13 cellular contexts compared by ENCODE assay signal in the genomic region with DNA sequence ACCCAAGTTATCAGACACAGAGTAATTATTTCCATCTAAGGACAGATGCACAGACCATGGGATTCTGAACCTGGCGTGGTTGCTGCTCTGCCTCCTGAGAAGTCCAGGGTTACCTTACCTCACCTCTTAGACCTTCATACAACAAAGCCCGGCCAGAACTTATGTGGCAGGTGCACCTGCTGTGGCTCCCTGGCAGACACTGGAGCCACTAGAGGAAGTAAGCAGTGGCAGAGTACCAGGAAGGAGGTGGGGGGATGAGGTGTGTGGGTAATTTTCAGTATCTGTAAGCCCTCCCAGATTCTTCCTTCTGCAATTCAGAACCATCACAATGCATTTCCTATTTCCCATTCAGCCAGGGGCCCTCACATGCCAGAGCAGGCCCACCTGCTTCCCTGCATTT.
A peak's percentile ranks its signal among the peaks of the same experiment; 100 is the strongest.
DNase-seq lines count a peak whose midpoint lies in the region; ATAC-seq and TF ChIP-seq lines count a peak whose summit lies in the region.
"Had no signal": no experiment of that assay in that cellular context is flagged by ENCODE, and none has a peak within 500 bp of the region (broad histone marks: within the 10 kb centered on the region; RNA-seq: fewer than 3 reads in every experiment).

No MANE protein-coding gene starts in this region.

- no peak overlapping the region; the same call in 1 of the 2 replicates for H3K4me2 ChIP-seq in DND-41 (ENCODE audit: insufficient read depth, low read length)

- H3K4me1 ChIP-seq in DND-41 (ENCODE audit: insufficient read depth, low read length) (peaks cover 42% of the 10 kb centered on the region), right atrium auricular region (peaks cover 0 to 24% of the 10 kb centered on the region in 2 donors)

- no peak overlapping the region for H3K4me3 ChIP-seq in DND-41 (ENCODE audit: low read depth in 1 of 2, low read length in 2 of 2)
- no peak overlapping the region for H3K4me3 ChIP-seq in right atrium auricular region
- H3K4me3 ChIP-seq: SJCRH30 had no signal

- no peaks in the 10 kb centered on the region for H3K27me3 ChIP-seq in DND-41 (ENCODE audit: insufficient read depth, low read length, poor library complexity)
- H3K27me3 ChIP-seq in right atrium auricular region: no peaks in the 10 kb centered on the region
- H3K27me3 ChIP-seq: SJCRH30 had no signal

- no peak overlapping the region for H2AFZ ChIP-seq in DND-41 (ENCODE audit: low read depth, low read length)

- H3K27ac ChIP-seq in DND-41 (ENCODE audit: low read length) (no peak overlapping the region), right atrium auricular region (no peak overlapping the region)
- H3K27ac ChIP-seq: 22Rv1, SJCRH30 had no signal

- H3K9me3 ChIP-seq in DND-41 (ENCODE audit: insufficient read depth, low read length, severe bottlenecking) (no peaks in the 10 kb centered on the region), right atrium auricular region (no peaks in the 10 kb centered on the region)
- H3K9me3 ChIP-seq: heart right ventricle, SJCRH30 had no signal

- H3K79me2 ChIP-seq in DND-41 (ENCODE audit: insufficient read depth, low read length): peaks cover 4% of the 10 kb centered on the region

- H3K27me3 Mint-ChIP-seq in activated T-helper 17 cell treated with anti-CD3 and anti-CD28 coated beads, Interleukin-2, amount 50 U/mL, for 72 hours: no peaks in the 10 kb centered on the region
- H3K27me3 Mint-ChIP-seq in naive B cell: no peaks in the 10 kb centered on the region

- H3K36me3 ChIP-seq in DND-41 (ENCODE audit: insufficient read depth, low read length) (no peaks in the 10 kb centered on the region; the same call in 1 of the 2 replicates), right atrium auricular region (no peaks in the 10 kb centered on the region)
- H3K36me3 ChIP-seq: heart right ventricle, SJCRH30 had no signal

- peak overlapping the region; percentile 54 for H3K27ac Mint-ChIP-seq in activated T-helper 17 cell treated with anti-CD3 and anti-CD28 coated beads, Interleukin-2, amount 50 U/mL, for 72 hours
- peak overlapping the region in 5 of 6 donors; percentile 6 to 55 (median 35) for H3K27ac Mint-ChIP-seq in naive B cell
- H3K27ac Mint-ChIP-seq: endodermal cell had no signal

- peak overlapping the region; percentile 95 for H3K4me3 Mint-ChIP-seq in activated T-helper 17 cell treated with anti-CD3 and anti-CD28 coated beads, Interleukin-2, amount 50 U/mL, for 72 hours
- H3K4me3 Mint-ChIP-seq in naive B cell: peak overlapping the region in 7 of 8 donors; percentile 7 to 98 (median 71)
- H3K4me3 Mint-ChIP-seq: endodermal cell had no signal

- ATAC-seq in DND-41 (ENCODE audit: insufficient read depth, low read depth) (no peak), naive B cell (ENCODE audit: low read depth in 2 of 2) (no peak), GM18517 (IDR thresholded peaks at IDR 0.05; ENCODE audit: unreplicated experiment) (no peak), HG03378 (IDR thresholded peaks at IDR 0.05; ENCODE audit: unreplicated experiment) (no peak)
- ATAC-seq in activated T-helper 17 cell treated with anti-CD3 and anti-CD28 coated beads, Interleukin-2, amount 50 U/mL, for 72 hours (replicated peaks): no peak
- ATAC-seq: heart right ventricle had no signal

- TF ChIP-seq CTCF in DND-41 (IDR thresholded peaks at IDR 0.05; ENCODE audit: borderline replicate concordance, extremely low read depth, low read length, poor library complexity, severe bottlenecking): no peak
- no peak for TF ChIP-seq CTCF in right atrium auricular region (IDR thresholded peaks at IDR 0.05)

- H3K9ac ChIP-seq in DND-41 (ENCODE audit: low read depth, low read length): no peak overlapping the region

- H3K36me3 Mint-ChIP-seq in activated T-helper 17 cell treated with anti-CD3 and anti-CD28 coated beads, Interleukin-2, amount 50 U/mL, for 72 hours (ENCODE audit: low read depth): peaks cover 7% of the 10 kb centered on the region
- no peaks in the 10 kb centered on the region for H3K36me3 Mint-ChIP-seq in naive B cell

- H4K20me1 ChIP-seq in DND-41 (ENCODE audit: insufficient read depth, low read length): no peaks in the 10 kb centered on the region

- DNase-seq in DMS153 treated with DMSO at 0.1 percent for 48 hours (lab: John Stamatoyannopoulos, UW; ENCODE audit: unreplicated experiment): peak; percentile 4
- no peak for DNase-seq in DMS153 (lab: John Stamatoyannopoulos, UW)
- DNase-seq in DND-41: peak; percentile 15
- peak; percentile 29 for DNase-seq in naive B cell
- DNase-seq in right atrium auricular region (ENCODE audit: low spot score): no peak
- DNase-seq: endodermal cell, heart right ventricle, NCI-H748 treated with DMSO at 0.1 percent for 48 hours, SJCRH30 had no signal

- peaks cover 28% of the 10 kb centered on the region for H3K4me1 Mint-ChIP-seq in activated T-helper 17 cell treated with anti-CD3 and anti-CD28 coated beads, Interleukin-2, amount 50 U/mL, for 72 hours
- peaks cover 27 to 29% (median 28%) of the 10 kb centered on the region in 3 donors for H3K4me1 Mint-ChIP-seq in naive B cell

- no peaks in the 10 kb centered on the region for H3K9me3 Mint-ChIP-seq in activated T-helper 17 cell treated with anti-CD3 and anti-CD28 coated beads, Interleukin-2, amount 50 U/mL, for 72 hours
- H3K9me3 Mint-ChIP-seq in naive B cell: no peaks in the 10 kb centered on the region
- H3K9me3 Mint-ChIP-seq: endodermal cell had no signal

Comparison
In these comparisons a context has a peak if more than half of its experiments do, and no peak if none do; other contexts are left out.
1. DNase-seq: peak in DMS153 treated with DMSO at 0.1 percent for 48 hours (single experiment), DND-41 (single experiment) and naive B cell (single experiment); none in DMS153 (single experiment) and right atrium auricular region (single experiment).